9 cellular contexts compared by ENCODE assay signal in genomic region chr11:118353084-118353710, GRCh38. TPM values are rescaled to one million over a fixed set of nuclear protein-coding genes. Genes with fewer than 3 reads are reported as not detected.
DNase-seq lines count a peak whose midpoint lies in the region; ATAC-seq and TF ChIP-seq lines count a peak whose summit lies in the region.
"Had no signal": no experiment of that assay in that cellular context is flagged by ENCODE, and none has a peak within 500 bp of the region (broad histone marks: within the 10 kb centered on the region; RNA-seq: fewer than 3 reads in every experiment).

No MANE protein-coding gene starts in this region.

- H3K36me3 ChIP-seq in right atrium auricular region (no peaks in the 10 kb centered on the region), spleen (peaks cover 0 to 33% (median 0%) of the 10 kb centered on the region in 6 donors)

- no peak for TF ChIP-seq POLR2A in erythroblast (IDR thresholded peaks at IDR 0.05; ENCODE audit: low read length)
- no peak for TF ChIP-seq POLR2A in spleen (IDR thresholded peaks at IDR 0.05)

- WGBS in spleen, 5 donors = 13 to 19% (median 15%) methylated on average over 6 of the region's 6 CpGs

- H3K9me3 ChIP-seq in right atrium auricular region = no peaks in the 10 kb centered on the region
- no peaks in the 10 kb centered on the region for H3K9me3 ChIP-seq in spleen

- H3K27ac ChIP-seq in right atrium auricular region (no peak overlapping the region), spleen (no peak overlapping the region)

- no peak for ATAC-seq in left ventricle myocardium superior

- TF ChIP-seq CTCF in right atrium auricular region (IDR thresholded peaks at IDR 0.05) (peak; percentile 37 to 67), spleen (IDR thresholded peaks at IDR 0.05 in 8 of 11, conservative IDR thresholded peaks at IDR 0.05 in 3 of 11) (peak; percentile 11 to 65 (median 47))

- DNase-seq in right atrium auricular region (ENCODE audit: low spot score) (no peak), left ventricle myocardium superior (no peak), RKO (ENCODE audit: low spot score) (peak; percentile 33), erythroblast (lab: John Stamatoyannopoulos, UW) (peak; percentile 8 to 35), spleen (no peak), islet precursor cell (no peak), activated gamma-delta T cell treated with Interleukin-2 at 50 U/mL for 16 hours (no peak)
- no peak for DNase-seq in activated CD4-positive, alpha-beta T cell treated with anti-CD3 and anti-CD28 coated beads, Interleukin-2, amount 50 U/mL, for 48 hours

- H3K4me1 ChIP-seq in right atrium auricular region (no peaks in the 10 kb centered on the region), spleen (peaks cover 0 to 10% (median 0%) of the 10 kb centered on the region in 6 donors)

- no peak overlapping the region for H3K4me3 ChIP-seq in right atrium auricular region
- no peak overlapping the region for H3K4me3 ChIP-seq in spleen

- H3K27me3 ChIP-seq in right atrium auricular region = no peaks in the 10 kb centered on the region
- H3K27me3 ChIP-seq in spleen (replicated peaks in 1 of 7) = no peaks in the 10 kb centered on the region

- intact Hi-C loops in left ventricle myocardium superior (cut with micrococcal nuclease) (no loop called here), spleen (cut with DNase I; ENCODE audit: low total_unique reads) (loop anchor here (5.0 kb wide), 1 partner anchor 56 kb away; no protein-coding TSS in a partner anchor)

RNA-seq across cellular contexts. Expression of gene UBE4A, which starts 6.2 kb away (rescaled TPM):
- total RNA-seq in right atrium auricular region (10 to 100 TPM; 46.3 to 53.4 TPM), left ventricle myocardium superior (37.6 TPM), spleen (10 to 100 TPM; 31.8 to 55.6 (median 42.8) TPM)
- polyA plus RNA-seq in spleen = 10 to 100 TPM; 13.0 to 17.8 (median 13.6) TPM

RNA-seq across cellular contexts. Expression of gene CD3G, which starts 9.1 kb away (rescaled TPM):
- total RNA-seq in right atrium auricular region = under 1 TPM in 1 of 2 donors, not detected in 1; 0.24 TPM
- 0.27 TPM for total RNA-seq in left ventricle myocardium superior
- total RNA-seq in spleen = 10 to 100 TPM; 15.7 to 30.5 (median 20.2) TPM
- 1 to 10 TPM; 1.4 to 3.9 (median 3.5) TPM for polyA plus RNA-seq in spleen

RNA-seq across cellular contexts. Expression of gene CD3D, which starts 10.7 kb away (rescaled TPM):
- total RNA-seq in right atrium auricular region (1 to 10 TPM in 1 of 2 donors, not detected in 1; 1.5 TPM), left ventricle myocardium superior (1.6 TPM), spleen (10 to 100 TPM; 27.3 to 70.0 (median 43.0) TPM)
- 10 to 100 TPM; 28.6 to 70.7 (median 31.7) TPM for polyA plus RNA-seq in spleen
- total RNA-seq: temporal lobe had no signal

RNA-seq across cellular contexts. Expression of gene ATP5MG, which starts 48.2 kb away (rescaled TPM):
- 100 to 1,000 TPM in 1 of 2 donors, 10 to 100 TPM in 1; 82.3 to 122 TPM for total RNA-seq in right atrium auricular region
- 756 TPM for total RNA-seq in left ventricle myocardium superior
- total RNA-seq in spleen = 100 to 1,000 TPM in 4 of 7 donors, 10 to 100 TPM in 3; 34.5 to 154 (median 135) TPM
- 100 to 1,000 TPM; 178 to 258 (median 232) TPM for polyA plus RNA-seq in spleen

RNA-seq across cellular contexts. Expression of gene CD3E, which starts 48.7 kb away (rescaled TPM):
- 1 to 10 TPM in 1 of 2 donors, not detected in 1; 1.8 TPM for total RNA-seq in right atrium auricular region
- 1.1 TPM for total RNA-seq in left ventricle myocardium superior
- total RNA-seq in spleen = 10 to 100 TPM; 49.1 to 89.2 (median 60.0) TPM
- 10 to 100 TPM; 20.5 to 51.4 (median 32.9) TPM for polyA plus RNA-seq in spleen
- total RNA-seq: temporal lobe had no signal

Comparison
In these comparisons a context has a peak if more than half of its experiments do, and no peak if none do; other contexts are left out.
1. DNase-seq: peak in RKO (single experiment) and erythroblast (2 of 2); none in right atrium auricular region (single experiment), left ventricle myocardium superior (single experiment), spleen (single experiment), activated CD4-positive, alpha-beta T cell treated with anti-CD3 and anti-CD28 coated beads, Interleukin-2, amount 50 U/mL, for 48 hours (0 of 2), islet precursor cell (single experiment) and activated gamma-delta T cell treated with Interleukin-2 at 50 U/mL for 16 hours (single experiment).
2. RNA of gene CD3G, which starts 9.1 kb away (total RNA-seq): 15.7 to 30.5 TPM in spleen; 0.27 TPM in left ventricle myocardium superior (single experiment) and 0.24 TPM in right atrium auricular region; every median in the first group is over 10 times any median in the second.
3. RNA of gene CD3D, which starts 10.7 kb away (total RNA-seq): 27.3 to 70.0 TPM in spleen; 1.6 TPM in left ventricle myocardium superior (single experiment) and 1.5 TPM in right atrium auricular region; every median in the first group is over 10 times any median in the second.